Comparison of ENCODE assay signal across 17 cellular contexts in the genomic region with DNA sequence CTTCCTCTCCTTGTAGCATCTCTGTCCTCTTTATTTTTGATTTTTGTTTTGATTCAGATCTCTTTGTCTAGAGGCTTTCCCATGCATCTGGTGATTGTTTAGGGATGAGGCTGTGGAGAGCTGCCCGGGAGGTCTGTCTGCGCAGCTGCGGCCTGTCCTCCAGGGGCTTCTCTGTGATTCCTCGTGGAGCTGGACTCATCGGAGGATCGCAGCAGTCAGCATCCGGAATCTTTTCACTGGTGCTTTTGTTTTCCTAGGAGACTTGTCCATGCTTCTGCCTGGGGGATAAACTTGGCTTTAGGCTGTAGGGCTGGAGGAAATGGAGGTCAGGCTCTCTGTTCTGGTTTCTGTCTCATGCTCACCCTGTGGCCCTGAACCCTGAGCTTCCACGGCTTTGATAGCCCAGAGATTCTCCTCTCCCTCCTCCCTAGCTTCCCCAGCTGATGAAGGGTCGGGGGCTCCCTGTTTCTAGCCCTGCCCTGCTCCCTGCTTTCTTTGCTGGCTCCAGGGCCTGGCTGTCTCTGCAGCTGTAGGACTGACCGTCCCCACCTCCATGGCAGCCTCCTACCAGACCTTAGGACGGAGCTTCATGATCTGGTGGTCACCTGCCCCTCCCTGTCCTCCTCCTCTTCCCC. TPM values are rescaled to one million over a fixed set of nuclear protein-coding genes. Genes with fewer than 3 reads are reported as not detected.
DNase-seq lines count a peak whose midpoint lies in the region; ATAC-seq, FAIRE-seq and TF ChIP-seq lines count a peak whose summit lies in the region.
"Had no signal": no experiment of that assay in that cellular context is flagged by ENCODE, and none has a peak within 500 bp of the region (broad histone marks: within the 10 kb centered on the region; RNA-seq: fewer than 3 reads in every experiment).

No MANE protein-coding gene starts in this region.

- no peaks in the 10 kb centered on the region for H3K79me2 ChIP-seq in HepG2 (ENCODE audit: insufficient read depth, low read length)

- H3K27me3 ChIP-seq in liver (ENCODE audit: control insufficient read depth in 4 of 4, insufficient read depth in 4 of 4, low read length in 3 of 4) (no peaks in the 10 kb centered on the region), HepG2 (ENCODE audit: control insufficient read depth in 1 of 2, insufficient read depth in 2 of 2, low read length in 2 of 2) (peaks cover 0 to 30% of the 10 kb centered on the region in 2 experiments), muscle layer of duodenum (ENCODE audit: low read depth, low read length) (no peaks in the 10 kb centered on the region), sigmoid colon (no peaks in the 10 kb centered on the region)
- H3K27me3 ChIP-seq: colonic mucosa, transverse colon had no signal

- H3K9ac ChIP-seq in liver (ENCODE audit: low read depth in 1 of 2, low read length in 2 of 2) = no peak overlapping the region
- no peak overlapping the region for H3K9ac ChIP-seq in HepG2 (ENCODE audit: insufficient read depth, low read depth, low read length)

- ATAC-seq in HepG2 (no peak), GM19395 (IDR thresholded peaks at IDR 0.05; ENCODE audit: unreplicated experiment) (no peak)
- ATAC-seq: activated CD8-positive, alpha-beta T cell treated with anti-CD3 and anti-CD28 coated beads, Interleukin-2, amount 10 ng/mL, durations not matched to agents 7 days and 5 days; activated T-helper 17 cell treated with anti-CD3 and anti-CD28 coated beads, Interleukin-2, amount 50 U/mL, for 72 hours had no signal

- H3K4me3 ChIP-seq in liver (ENCODE audit: low read depth in 1 of 3, low read length in 3 of 3) = no peak overlapping the region
- H3K4me3 ChIP-seq in HepG2 (replicated peaks in 1 of 3; ENCODE audit: insufficient read depth in 1 of 3, low read depth in 2 of 3, low read length in 3 of 3) = no peak overlapping the region
- no peak overlapping the region for H3K4me3 ChIP-seq in fibroblast of villous mesenchyme (ENCODE audit: low read depth, low read length)
- no peak overlapping the region for H3K4me3 ChIP-seq in muscle layer of duodenum (ENCODE audit: low read depth in 1 of 2, low read length in 2 of 2)
- no peak overlapping the region for H3K4me3 ChIP-seq in sigmoid colon
- H3K4me3 ChIP-seq: colonic mucosa, transverse colon had no signal

- BruUV-seq in HepG2 (replicated peaks; lab: Mats Ljungman, UMichigan) = no TSS peak

- POLR2A ChIA-PET in HepG2 (lab: Yijun Ruan, JAX) = no interaction called here

- TF ChIP-seq EP300 in HepG2 (IDR thresholded peaks at IDR 0.05; ENCODE audit: low read depth in 2 of 2, low read length in 2 of 2) (no peak), HepG2 (CRISPR knock-in tag; IDR thresholded peaks at IDR 0.05; ENCODE audit: borderline replicate concordance) (no peak), sigmoid colon (IDR thresholded peaks at IDR 0.05) (no peak)

- H3K27ac ChIP-seq in liver (ENCODE audit: low read depth in 1 of 2, low read length in 2 of 2) (peak overlapping the region in 1 of 2 donors; percentile 32), HepG2 (ENCODE audit: extremely low read length, insufficient read depth, low read length) (no peak overlapping the region), muscle layer of duodenum (ENCODE audit: low read length) (peak overlapping the region; percentile 21), sigmoid colon (no peak overlapping the region)
- H3K27ac ChIP-seq: colonic mucosa, transverse colon had no signal

- DNase-seq in HepG2 (ENCODE audit: low spot score) = no peak
- peak; percentile 54 for DNase-seq in fibroblast of villous mesenchyme (ENCODE audit: low read depth)
- DNase-seq in EL = no peak
- no peak for DNase-seq in DMS153 (lab: John Stamatoyannopoulos, UW)
- DNase-seq in sigmoid colon = no peak
- DNase-seq: 8988T; activated CD8-positive, alpha-beta T cell treated with anti-CD3 and anti-CD28 coated beads, Interleukin-2, amount 10 ng/mL, durations not matched to agents 7 days and 5 days; C1 segment of cervical spinal cord; colonic mucosa; NCI-H1436; NCI-H2227 treated with DMSO at 0.1 percent for 48 hours; stimulated activated CD4-positive, alpha-beta T cell treated with anti-CD3 and anti-CD28 coated beads, Interleukin-2, amount 100 ng/mL, for 48 hours; transverse colon had no signal

- TF ChIP-seq POLR2A in HepG2 (IDR thresholded peaks at IDR 0.05; ENCODE audit: insufficient read depth in 1 of 2, low read depth in 2 of 2, low read length in 2 of 2) (no peak), sigmoid colon (IDR thresholded peaks at IDR 0.05) (no peak)

- no peak overlapping the region for H2AFZ ChIP-seq in HepG2 (ENCODE audit: low read length)

- no peaks in the 10 kb centered on the region for H3K9me3 ChIP-seq in liver (ENCODE audit: control insufficient read depth in 4 of 4, low read length in 3 of 4)
- no peaks in the 10 kb centered on the region for H3K9me3 ChIP-seq in HepG2 (ENCODE audit: low read length)
- no peaks in the 10 kb centered on the region for H3K9me3 ChIP-seq in muscle layer of duodenum (ENCODE audit: control insufficient read depth in 1 of 2, low read length in 2 of 2)
- H3K9me3 ChIP-seq in sigmoid colon = no peaks in the 10 kb centered on the region
- H3K9me3 ChIP-seq: colonic mucosa, transverse colon had no signal

- H3K4me1 ChIP-seq in liver (ENCODE audit: control insufficient read depth in 4 of 4, insufficient read depth in 4 of 4, low read length in 3 of 4) (peaks cover 0 to 6% (median 4%) of the 10 kb centered on the region in 4 donors), HepG2 (ENCODE audit: insufficient read depth, low read length) (no peaks in the 10 kb centered on the region), muscle layer of duodenum (ENCODE audit: control insufficient read depth in 1 of 2, insufficient read depth in 2 of 2, low read length in 2 of 2) (peaks cover 0 to 10% of the 10 kb centered on the region in 2 donors), sigmoid colon (peaks cover 0 to 6% (median 3%) of the 10 kb centered on the region in 4 donors)
- H3K4me1 ChIP-seq: colonic mucosa had no signal

- 82% methylated on average over 11 of the region's 11 CpGs for WGBS in liver
- 29% methylated on average over 11 of the region's 11 CpGs for WGBS in HepG2 (ENCODE audit: low lambda C conversion rate)
- 89 to 90% methylated on average over 11 of the region's 11 CpGs for WGBS in sigmoid colon, 2 donors

- TF ChIP-seq RAD21 in liver (IDR thresholded peaks at IDR 0.05) = peak in 1 of 2 donors; percentile 21
- TF ChIP-seq RAD21 in HepG2 (CRISPR knock-in tag; IDR thresholded peaks at IDR 0.05) = no peak

- TF ChIP-seq CTCF in liver (IDR thresholded peaks at IDR 0.05; ENCODE audit: low read depth, low read length, missing input control) (no peak), HepG2 (CRISPR knock-in tag; IDR thresholded peaks at IDR 0.05) (no peak), fibroblast of villous mesenchyme (IDR thresholded peaks at IDR 0.05; ENCODE audit: insufficient read depth, low read depth, low read length) (no peak), sigmoid colon (IDR thresholded peaks at IDR 0.05) (no peak)

- CTCF ChIA-PET in HepG2 (lab: Yijun Ruan, JAX; ENCODE audit: low intra/inter-chr PET ratio, low total read pairs) = no interaction called here

- H4K20me1 ChIP-seq in HepG2 (ENCODE audit: insufficient read depth, low read length) = no peaks in the 10 kb centered on the region

- H3K4me2 ChIP-seq in HepG2 (ENCODE audit: low read depth, low read length) = no peak overlapping the region

- no peaks in the 10 kb centered on the region for H3K36me3 ChIP-seq in liver (ENCODE audit: control insufficient read depth in 4 of 4, insufficient read depth in 3 of 4, low read depth in 1 of 4, low read length in 3 of 4)
- no peaks in the 10 kb centered on the region for H3K36me3 ChIP-seq in HepG2 (replicated peaks in 1 of 2; ENCODE audit: control insufficient read depth in 1 of 2, insufficient read depth in 2 of 2, low read length in 2 of 2)
- peaks cover 3 to 11% of the 10 kb centered on the region in 2 donors for H3K36me3 ChIP-seq in muscle layer of duodenum (ENCODE audit: control insufficient read depth in 1 of 2, insufficient read depth in 2 of 2, low read length in 2 of 2)
- peaks cover 0 to 26% (median 2%) of the 10 kb centered on the region in 4 donors for H3K36me3 ChIP-seq in sigmoid colon
- H3K36me3 ChIP-seq: colonic mucosa, transverse colon had no signal

- intact Hi-C loops in HepG2 (cut with micrococcal nuclease; ENCODE audit: unreplicated experiment) (no loop called here), sigmoid colon (cut with DNase I) (no loop called here)

- in situ Hi-C loops in HepG2 (cut with HindIII; ENCODE audit: extremely low pct_ligation_motif_present, low pct_unique_long_range_greater_than_20kb) = no loop called here

- no peak for FAIRE-seq in HepG2 (lab: Jason Lieb, UNC)

TF ChIP-seq in liver, 16 proteins besides CTCF, POLR2A, EP300 and RAD21 (continues in another document):
- TF ChIP-seq TAF1 (conservative IDR thresholded peaks at IDR 0.05) = no peak

RNA-seq across cellular contexts. Expression of gene ZNF532, which starts 35.5 kb away (rescaled TPM):
- 1 to 10 TPM; 3.5 to 5.6 TPM for total RNA-seq in liver
- polyA plus RNA-seq in liver = 1 to 10 TPM in 1 of 2 donors, under 1 TPM in 1; 0.68 to 1.6 TPM
- total RNA-seq in HepG2 (2016; rRNA removed; fragmentation: Illumina TruSeq; extraction: Trizol) = not detected in 2 replicates
- not detected in 2 replicates for total RNA-seq in HepG2 (2016; cell fraction: cytosol; rRNA removed; fragmentation: Illumina TruSeq; extraction: Trizol; ENCODE audit: low read depth)
- not detected in 2 replicates for total RNA-seq in HepG2 (2016; cell fraction: insoluble cytoplasmic fraction; rRNA removed; fragmentation: Illumina TruSeq; extraction: Trizol)
- total RNA-seq in HepG2 (2016; cell fraction: membrane; rRNA removed; fragmentation: Illumina TruSeq; extraction: Trizol) = not detected in 2 replicates
- not detected in 2 replicates for total RNA-seq in HepG2 (2016; cell fraction: nucleus; rRNA removed; fragmentation: Illumina TruSeq; extraction: Trizol)
- polyA plus RNA-seq in HepG2 (2011; rRNA removed) = not detected in 2 replicates
- polyA plus RNA-seq in HepG2 (2011; cell fraction: cytosol; rRNA removed) = 0.04 TPM in 1 of 2 replicates, not detected in the other
- not detected in 2 replicates for polyA plus RNA-seq in HepG2 (2011; cell fraction: nucleus; rRNA removed)
- not detected in 2 replicates for polyA plus RNA-seq in HepG2 (2012)
- polyA plus RNA-seq in HepG2 (2016; cell fraction: cytosol; fragmentation: Illumina TruSeq; extraction: Trizol; ENCODE audit: low read depth) = not detected in 2 replicates
- not detected in 2 replicates for polyA plus RNA-seq in HepG2 (2016; cell fraction: insoluble cytoplasmic fraction; fragmentation: Illumina TruSeq; extraction: Trizol; ENCODE audit: low read depth)
- polyA plus RNA-seq in HepG2 (2016; cell fraction: membrane; fragmentation: Illumina TruSeq; extraction: Trizol; ENCODE audit: low read depth) = not detected in 2 replicates
- polyA plus RNA-seq in HepG2 (2016; cell fraction: nucleus; fragmentation: Illumina TruSeq; extraction: Trizol; ENCODE audit: insufficient read depth, low read depth) = not detected in 2 replicates
- polyA minus RNA-seq in HepG2 (2011; rRNA and poly(A)+ RNA removed; ENCODE audit: low replicate concordance) = 62.5 TPM in 1 of 2 replicates, not detected in the other
- polyA minus RNA-seq in HepG2 (2011; cell fraction: cytosol; rRNA and poly(A)+ RNA removed) = 1.1 TPM in 1 of 2 replicates, not detected in the other
- polyA minus RNA-seq in HepG2 (2011; cell fraction: nucleus; rRNA and poly(A)+ RNA removed) = not detected in 2 replicates
- total RNA-seq in fibroblast of villous mesenchyme = 45.1 and 45.8 TPM in 2 replicates
- 100 to 1,000 TPM in 1 of 4 donors, 10 to 100 TPM in 3; 71.0 to 104 (median 78.8) TPM for total RNA-seq in sigmoid colon
- polyA plus RNA-seq in sigmoid colon = 10 to 100 TPM in 1 of 3 donors, 1 to 10 TPM in 2; 1.4 to 10.1 (median 3.6) TPM
